Comparison of ENCODE assay signal across 1 cellular context in genomic region chr10:63523015-63523414, GRCh38.
TF ChIP-seq lines count a peak whose summit lies in the region.

No MANE protein-coding gene starts in this region.

TF ChIP-seq in H1, 55 proteins besides CTCF, POLR2A, EP300 and RAD21:
- TF ChIP-seq TAF1 (IDR thresholded peaks at IDR 0.05; ENCODE audit: low read depth, low read length) = no peak
- no peak for TF ChIP-seq EGR1 (IDR thresholded peaks at IDR 0.05; ENCODE audit: borderline replicate concordance, low read depth, low read length)
- no peak for TF ChIP-seq FOSL1 (IDR thresholded peaks at IDR 0.05; ENCODE audit: insufficient read depth, low read depth, low read length)
- no peak for TF ChIP-seq SUZ12 (IDR thresholded peaks at IDR 0.05; ENCODE audit: low read length)
- TF ChIP-seq SAP30 (IDR thresholded peaks at IDR 0.05; ENCODE audit: insufficient read depth, insufficient replicate concordance, low read length) = no peak
- TF ChIP-seq CREB1 (IDR thresholded peaks at IDR 0.05) = no peak
